Comparison of ENCODE assay signal across 26 cellular contexts in the genomic region with DNA sequence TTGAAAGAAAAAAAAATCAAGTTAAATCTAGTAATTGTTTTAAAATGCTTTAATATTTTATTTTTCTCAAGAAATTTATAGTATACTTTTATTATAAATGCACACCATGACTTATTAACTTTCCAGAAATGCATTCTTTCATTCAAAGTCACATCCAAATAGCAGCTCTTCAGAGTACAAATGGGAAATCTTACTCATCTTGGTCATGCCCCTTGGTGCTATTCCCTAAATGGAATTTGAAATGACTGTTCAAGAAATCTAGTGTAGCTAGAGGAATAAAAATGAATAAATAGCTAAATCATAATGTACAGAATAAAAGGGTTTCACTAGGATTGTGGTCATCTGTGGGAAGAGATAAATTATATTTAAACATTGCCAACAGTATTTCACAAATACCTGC.
DNase-seq lines count a peak whose midpoint lies in the region; ATAC-seq, FAIRE-seq and TF ChIP-seq lines count a peak whose summit lies in the region.
"Had no signal": no experiment of that assay in that cellular context is flagged by ENCODE, and none has a peak within 500 bp of the region (broad histone marks: within the 10 kb centered on the region; RNA-seq: fewer than 3 reads in every experiment).

No MANE protein-coding gene starts in this region.

- no peaks in the 10 kb centered on the region for H3K36me3 ChIP-seq in astrocyte (ENCODE audit: insufficient read depth, low read length)
- no peaks in the 10 kb centered on the region for H3K36me3 ChIP-seq in fibroblast of lung (ENCODE audit: control insufficient read depth, insufficient read depth, low read length)
- H3K36me3 ChIP-seq in mesenchymal stem cell (ENCODE audit: control insufficient read depth in 1 of 2, insufficient read depth in 2 of 2, low read depth in 1 of 2, low read length in 2 of 2): peaks cover 0 to 3% of the 10 kb centered on the region in 2 experiments
- H3K36me3 ChIP-seq: thoracic aorta had no signal

- H3K79me1 ChIP-seq in mesenchymal stem cell (replicated peaks; ENCODE audit: low read length, poor library complexity, severe bottlenecking): no peaks in the 10 kb centered on the region

- no peak overlapping the region for H3K4ac ChIP-seq in mesenchymal stem cell (ENCODE audit: low read depth in 1 of 2, low read length in 2 of 2)

- no peak overlapping the region for H2BK15ac ChIP-seq in mesenchymal stem cell (ENCODE audit: low read depth, poor library complexity, severe bottlenecking)

- H3K18ac ChIP-seq in mesenchymal stem cell (ENCODE audit: low read depth in 1 of 2, low read length in 2 of 2): no peak overlapping the region

- no peak overlapping the region for H2BK12ac ChIP-seq in mesenchymal stem cell (ENCODE audit: low read length in 2 of 2)

- TF ChIP-seq CTCF in astrocyte (IDR thresholded peaks at IDR 0.05; ENCODE audit: insufficient read depth, low read depth, low read length) (no peak), fibroblast of lung (conservative IDR thresholded peaks at IDR 0.05 in 1 of 2, IDR thresholded peaks at IDR 0.05 in 1 of 2; ENCODE audit: low read depth in 1 of 2, low read length in 2 of 2) (no peak)

- no peak overlapping the region for H3K27ac Mint-ChIP-seq in astrocyte (ENCODE audit: unreplicated experiment)
- H3K27ac Mint-ChIP-seq: activated T-cell treated with anti-CD3 and anti-CD28 coated beads, Interleukin-2, amount 50 U/mL, for 72 hours; stimulated activated memory B cell treated with anti-CD40 and anti-IgM and Interleukin-4, amounts not matched to agents 10 μg/mL and 1 μg/mL and 100 μg/mL, for 72 hours had no signal

- H2AFZ ChIP-seq in astrocyte (ENCODE audit: low read depth, low read length) (no peak overlapping the region), fibroblast of lung (ENCODE audit: low read length) (no peak overlapping the region), mesenchymal stem cell (ENCODE audit: low read depth, low read length) (no peak overlapping the region)

- H3K4me3 ChIP-seq in astrocyte (ENCODE audit: insufficient read depth, low read depth, low read length) (no peak overlapping the region), fibroblast of lung (replicated peaks in 1 of 4; ENCODE audit: control extremely low read depth in 1 of 4, insufficient read depth in 1 of 4, low read depth in 3 of 4, low read length in 4 of 4) (no peak overlapping the region), mesenchymal stem cell (ENCODE audit: insufficient read depth in 1 of 2, low read depth in 1 of 2, low read length in 2 of 2) (no peak overlapping the region)
- H3K4me3 ChIP-seq: thoracic aorta had no signal

- H3K4me1 Mint-ChIP-seq in astrocyte (ENCODE audit: low read depth, unreplicated experiment): peaks cover 2% of the 10 kb centered on the region
- H3K4me1 Mint-ChIP-seq: stimulated activated memory B cell treated with anti-CD40 and anti-IgM and Interleukin-4, amounts not matched to agents 10 μg/mL and 1 μg/mL and 100 μg/mL, for 72 hours had no signal

- H3K23ac ChIP-seq in mesenchymal stem cell (ENCODE audit: low read length in 2 of 2): no peak overlapping the region

- no peak for FAIRE-seq in astrocyte (lab: Jason Lieb, UNC)
- FAIRE-seq: GM12891, H54 had no signal

- H3K4me2 ChIP-seq in astrocyte (ENCODE audit: low read length) (peak overlapping the region; percentile 11), fibroblast of lung (ENCODE audit: extremely low read depth, insufficient read depth, low read length) (no peak overlapping the region), mesenchymal stem cell (ENCODE audit: low read length, poor library complexity, severe bottlenecking) (no peak overlapping the region)

- H3K4me3 Mint-ChIP-seq in astrocyte (ENCODE audit: unreplicated experiment): no peak overlapping the region
- H3K4me3 Mint-ChIP-seq: activated T-cell treated with anti-CD3 and anti-CD28 coated beads, Interleukin-2, amount 50 U/mL, for 72 hours; stimulated activated memory B cell treated with anti-CD40 and anti-IgM and Interleukin-4, amounts not matched to agents 10 μg/mL and 1 μg/mL and 100 μg/mL, for 72 hours had no signal

- no peak overlapping the region for H4K91ac ChIP-seq in mesenchymal stem cell (ENCODE audit: low read length)

- H3K79me2 ChIP-seq in astrocyte (ENCODE audit: insufficient read depth, low read length) (no peaks in the 10 kb centered on the region), fibroblast of lung (ENCODE audit: control insufficient read depth, insufficient read depth, low read length) (no peaks in the 10 kb centered on the region)

- H4K20me1 ChIP-seq in astrocyte (ENCODE audit: insufficient read depth, low read length) (no peaks in the 10 kb centered on the region), fibroblast of lung (ENCODE audit: control insufficient read depth, extremely low read depth, insufficient read depth, low read length) (no peaks in the 10 kb centered on the region)

- H3K9me3 ChIP-seq in astrocyte (ENCODE audit: insufficient read depth, low read depth, low read length) (no peaks in the 10 kb centered on the region), fibroblast of lung (ENCODE audit: control insufficient read depth, insufficient read depth, low read depth, low read length) (no peaks in the 10 kb centered on the region), mesenchymal stem cell (ENCODE audit: control insufficient read depth, low read length) (no peaks in the 10 kb centered on the region)
- H3K9me3 ChIP-seq: Caco-2, thoracic aorta had no signal

- DNase-seq in HCEC 1CT: peak; percentile 1
- peak; percentile 75 for DNase-seq in astrocyte (ENCODE audit: low read depth)
- DNase-seq in fibroblast of lung (ENCODE audit: low read depth in 2 of 2): peak; percentile 53 to 84
- DNase-seq in mesenchymal stem cell: peak; percentile 16
- no peak for DNase-seq in NCI-H2029 treated with DMSO at 0.1 percent for 48 hours (lab: John Stamatoyannopoulos, UW)
- DNase-seq in MV-4-11 (lab: John Stamatoyannopoulos, UW): no peak
- DNase-seq: activated CD4-positive, alpha-beta T cell treated with anti-CD3 and anti-CD28 coated beads for 48 hours; activated naive CD4-positive, alpha-beta T cell treated with Interleukin-2 at 50 U/mL for 16 hours; activated T-cell treated with anti-CD3 and anti-CD28 coated beads, Interleukin-2, amount 50 U/mL, for 72 hours; C1 segment of cervical spinal cord; Caco-2; left cardiac atrium; mammary epithelial cell; NCI-H2107; NCI-H446 treated with DMSO at 0.1 percent for 48 hours; occipital lobe; retina; stimulated activated CD4-positive, alpha-beta T cell treated with anti-CD3 and anti-CD28 coated beads, Interleukin-2, amount 100 ng/mL, for 48 hours had no signal

- H2AK5ac ChIP-seq in mesenchymal stem cell (ENCODE audit: low read length, severe bottlenecking): no peak overlapping the region

- H3K27ac ChIP-seq in astrocyte (ENCODE audit: low read depth, low read length) (peak overlapping the region; percentile 35), fibroblast of lung (ENCODE audit: insufficient read depth, low read length) (no peak overlapping the region), mesenchymal stem cell (ENCODE audit: low read length, poor library complexity, severe bottlenecking) (no peak overlapping the region)
- H3K27ac ChIP-seq: HL-60, thoracic aorta had no signal

- ATAC-seq in GM21737 (IDR thresholded peaks at IDR 0.05; ENCODE audit: unreplicated experiment): no peak
- ATAC-seq in HG02610 (IDR thresholded peaks at IDR 0.05; ENCODE audit: unreplicated experiment): no peak
- ATAC-seq: activated T-cell treated with anti-CD3 and anti-CD28 coated beads, Interleukin-2, amount 50 U/mL, for 72 hours; left cardiac atrium; Right ventricle myocardium inferior; stimulated activated memory B cell treated with anti-CD40 and anti-IgM and Interleukin-4, amounts not matched to agents 10 μg/mL and 1 μg/mL and 100 μg/mL, for 72 hours had no signal

- no peak overlapping the region for H2BK5ac ChIP-seq in mesenchymal stem cell (ENCODE audit: low read depth, low read length, poor library complexity, severe bottlenecking)

- H4K8ac ChIP-seq in mesenchymal stem cell (ENCODE audit: low read length): no peak overlapping the region

- no peaks in the 10 kb centered on the region for H3K27me3 ChIP-seq in astrocyte (ENCODE audit: insufficient read depth, low read length)
- H3K27me3 ChIP-seq in fibroblast of lung (ENCODE audit: control insufficient read depth, insufficient read depth, low read length): no peaks in the 10 kb centered on the region
- no peaks in the 10 kb centered on the region for H3K27me3 ChIP-seq in mesenchymal stem cell (ENCODE audit: control insufficient read depth in 1 of 2, insufficient read depth in 1 of 2, low read length in 2 of 2)

- H2BK120ac ChIP-seq in mesenchymal stem cell (ENCODE audit: low read depth, low read length): no peak overlapping the region

- H3K14ac ChIP-seq in mesenchymal stem cell (ENCODE audit: low read length in 2 of 2): no peak overlapping the region

- no peak overlapping the region for H3K9ac ChIP-seq in astrocyte (ENCODE audit: low read length)
- H3K9ac ChIP-seq in fibroblast of lung (ENCODE audit: insufficient read depth, low read length): no peak overlapping the region
- no peak overlapping the region for H3K9ac ChIP-seq in mesenchymal stem cell (ENCODE audit: low read length)

- H3K9me3 Mint-ChIP-seq in astrocyte (ENCODE audit: unreplicated experiment): peaks cover 2% of the 10 kb centered on the region
- H3K9me3 Mint-ChIP-seq: stimulated activated memory B cell treated with anti-CD40 and anti-IgM and Interleukin-4, amounts not matched to agents 10 μg/mL and 1 μg/mL and 100 μg/mL, for 72 hours had no signal

- H3K4me1 ChIP-seq in astrocyte (ENCODE audit: insufficient read depth, low read length) (peaks cover 3% of the 10 kb centered on the region), fibroblast of lung (ENCODE audit: control insufficient read depth, extremely low read depth, insufficient read depth, low read length) (no peaks in the 10 kb centered on the region), mesenchymal stem cell (ENCODE audit: control insufficient read depth, insufficient read depth, low read depth, low read length) (no peaks in the 10 kb centered on the region)
- H3K4me1 ChIP-seq: Caco-2 had no signal

- no peaks in the 10 kb centered on the region for H3K36me3 Mint-ChIP-seq in astrocyte (ENCODE audit: low read depth, unreplicated experiment)
- H3K36me3 Mint-ChIP-seq: stimulated activated memory B cell treated with anti-CD40 and anti-IgM and Interleukin-4, amounts not matched to agents 10 μg/mL and 1 μg/mL and 100 μg/mL, for 72 hours had no signal

- H3K27me3 Mint-ChIP-seq in astrocyte (ENCODE audit: low read depth, unreplicated experiment): no peaks in the 10 kb centered on the region
- H3K27me3 Mint-ChIP-seq: stimulated activated memory B cell treated with anti-CD40 and anti-IgM and Interleukin-4, amounts not matched to agents 10 μg/mL and 1 μg/mL and 100 μg/mL, for 72 hours had no signal

Comparison
In these comparisons a context has a peak if more than half of its experiments do, and no peak if none do; other contexts are left out.
1. DNase-seq: peak in HCEC 1CT (single experiment), astrocyte (single experiment), fibroblast of lung (2 of 2) and mesenchymal stem cell (single experiment); none in NCI-H2029 treated with DMSO at 0.1 percent for 48 hours (single experiment) and MV-4-11 (single experiment).